ENCODE assay signal across 9 cellular contexts in the genomic region with DNA sequence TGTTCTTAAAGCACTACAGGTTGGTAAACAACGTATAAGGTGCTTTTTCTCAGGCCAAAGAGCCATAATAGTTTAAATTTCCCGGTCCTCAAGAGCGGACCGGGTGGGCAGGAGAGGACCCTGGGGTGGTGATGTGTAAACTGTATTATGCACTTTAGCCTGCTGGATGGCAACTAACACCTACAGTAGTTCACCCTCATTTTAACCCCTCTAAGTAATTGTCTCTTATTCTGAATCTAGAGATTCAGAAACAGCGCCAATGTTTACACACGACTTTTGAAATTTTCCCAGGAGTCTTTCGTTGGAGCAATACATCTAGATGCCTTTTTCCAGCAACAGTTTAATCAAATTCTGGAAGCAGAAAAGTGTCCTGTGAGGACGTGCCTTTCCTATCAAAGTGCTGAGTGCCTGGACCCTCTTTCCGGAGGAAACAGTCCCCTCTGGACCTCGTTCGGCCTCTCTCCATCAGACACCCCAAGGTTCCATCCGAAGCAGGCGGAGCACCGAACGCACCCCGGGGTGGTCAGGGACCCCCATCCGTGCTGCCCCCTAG. TPM values are rescaled to one million over a fixed set of nuclear protein-coding genes. Genes with fewer than 3 reads are reported as not detected.
DNase-seq lines count a peak whose midpoint lies in the region; ATAC-seq and TF ChIP-seq lines count a peak whose summit lies in the region.
"Had no signal": no experiment of that assay in that cellular context is flagged by ENCODE, and none has a peak within 500 bp of the region (broad histone marks: within the 10 kb centered on the region; RNA-seq: fewer than 3 reads in every experiment).

No MANE protein-coding gene starts in this region.

- DNase-seq in heart left ventricle (no peak), Right ventricle myocardium superior (no peak), body of pancreas (no peak), lung (ENCODE audit: low spot score) (no peak), UCSD-AML1 (lab: John Stamatoyannopoulos, UW; ENCODE audit: unreplicated experiment) (no peak), NCI-H2081 treated with DMSO at 0.1 percent for 48 hours (lab: John Stamatoyannopoulos, UW) (no peak)
- DNase-seq: aorta had no signal

- H3K4me3 ChIP-seq in heart left ventricle (peak overlapping the region; percentile 44 to 80 (median 60)), body of pancreas (peak overlapping the region; percentile 54 to 84), lung (peak overlapping the region; percentile 81), urinary bladder (ENCODE audit: low read depth, low read length) (peak overlapping the region; percentile 45)

- H3K36me3 ChIP-seq in heart left ventricle (no peaks in the 10 kb centered on the region), body of pancreas (replicated peaks in 1 of 2; ENCODE audit: insufficient read depth in 1 of 2, low read depth in 2 of 2) (no peaks in the 10 kb centered on the region), lung (ENCODE audit: control insufficient read depth in 2 of 2, insufficient read depth in 2 of 2, low read length in 2 of 2) (no peaks in the 10 kb centered on the region), urinary bladder (ENCODE audit: insufficient read depth) (no peaks in the 10 kb centered on the region)

- TF ChIP-seq POLR2A in heart left ventricle (IDR thresholded peaks at IDR 0.05) (no peak), body of pancreas (IDR thresholded peaks at IDR 0.05) (no peak)

- ATAC-seq in heart left ventricle: no peak
- no peak for ATAC-seq in Right ventricle myocardium superior (ENCODE audit: poor library complexity)
- no peak for ATAC-seq in body of pancreas
- no peak for ATAC-seq in lung (ENCODE audit: insufficient read depth, low FRiP score)
- no peak for ATAC-seq in HG02588 (IDR thresholded peaks at IDR 0.05; ENCODE audit: unreplicated experiment)

- H3K27me3 ChIP-seq in heart left ventricle (peaks cover 8 to 53% (median 33%) of the 10 kb centered on the region in 9 donors), body of pancreas (no peaks in the 10 kb centered on the region), lung (ENCODE audit: control insufficient read depth, insufficient read depth) (no peaks in the 10 kb centered on the region)

- H3K9me3 ChIP-seq in heart left ventricle (no peaks in the 10 kb centered on the region), body of pancreas (no peaks in the 10 kb centered on the region), lung (ENCODE audit: control insufficient read depth in 2 of 2, insufficient read depth in 1 of 2, low read length in 1 of 2) (no peaks in the 10 kb centered on the region)

- H3K4me1 ChIP-seq in heart left ventricle (peaks cover 0 to 27% (median 13%) of the 10 kb centered on the region in 12 donors), body of pancreas (peaks cover 60% of the 10 kb centered on the region), lung (ENCODE audit: control insufficient read depth in 2 of 2, insufficient read depth in 2 of 2, low read length in 2 of 2) (no peaks in the 10 kb centered on the region), urinary bladder (ENCODE audit: insufficient read depth) (no peaks in the 10 kb centered on the region)

- TF ChIP-seq CTCF in heart left ventricle (IDR thresholded peaks at IDR 0.05) (no peak), body of pancreas (IDR thresholded peaks at IDR 0.05) (no peak), lung (IDR thresholded peaks at IDR 0.05; ENCODE audit: control extremely low read depth, extremely low read depth) (no peak)

- H3K27ac ChIP-seq in heart left ventricle (no peak overlapping the region), body of pancreas (peak overlapping the region; percentile 99), lung (ENCODE audit: low read depth in 1 of 2, low read length in 1 of 2) (peak overlapping the region in 1 of 2 donors; percentile 98), urinary bladder (ENCODE audit: low read depth) (no peak overlapping the region)

- 11 to 17% (median 14%) methylated on average over 10 to 17 of the region's 17 CpGs for WGBS in heart left ventricle, 4 donors
- WGBS in body of pancreas, 2 donors: 3 to 4% methylated on average over 10 to 17 of the region's 17 CpGs
- 12 to 25% methylated on average over 14 to 17 of the region's 17 CpGs for WGBS in lung, 2 donors
- WGBS in urinary bladder: 10% methylated on average over 17 of the region's 17 CpGs

- intact Hi-C loops in heart left ventricle (cut with DNase I): no loop called here
- intact Hi-C loops in Right ventricle myocardium superior (cut with DNase I): no loop called here
- intact Hi-C loops in body of pancreas (cut with DNase I): no loop called here

RNA-seq across cellular contexts. Expression of gene OCLN, which starts 0.7 kb away (rescaled TPM):
- total RNA-seq in heart left ventricle (1 to 10 TPM in 8 of 9 donors, under 1 TPM in 1; 0.72 to 3.5 (median 2.0) TPM), Right ventricle myocardium superior (2.0 TPM), body of pancreas (10 to 100 TPM; 23.1 to 63.6 TPM), lung (100 to 1,000 TPM in 1 of 2 donors, 10 to 100 TPM in 1; 70.3 to 129 TPM), urinary bladder (18.2 TPM)
- polyA plus RNA-seq in heart left ventricle (1 to 10 TPM in 1 of 2 donors, under 1 TPM in 1; 0.39 to 2.1 TPM), lung (10 to 100 TPM; 19.7 to 23.0 TPM), urinary bladder (3.0 TPM)

Comparison
In these comparisons a context has a peak if more than half of its experiments do, and no peak if none do; other contexts are left out.
1. H3K27ac ChIP-seq: peak in body of pancreas (4 of 4); none in heart left ventricle (0 of 12) and urinary bladder (single experiment).
2. Peak in every context shown above with its lines, with median percentiles within 50 percentile points of each other: H3K4me3 ChIP-seq.